In the genomic region with DNA sequence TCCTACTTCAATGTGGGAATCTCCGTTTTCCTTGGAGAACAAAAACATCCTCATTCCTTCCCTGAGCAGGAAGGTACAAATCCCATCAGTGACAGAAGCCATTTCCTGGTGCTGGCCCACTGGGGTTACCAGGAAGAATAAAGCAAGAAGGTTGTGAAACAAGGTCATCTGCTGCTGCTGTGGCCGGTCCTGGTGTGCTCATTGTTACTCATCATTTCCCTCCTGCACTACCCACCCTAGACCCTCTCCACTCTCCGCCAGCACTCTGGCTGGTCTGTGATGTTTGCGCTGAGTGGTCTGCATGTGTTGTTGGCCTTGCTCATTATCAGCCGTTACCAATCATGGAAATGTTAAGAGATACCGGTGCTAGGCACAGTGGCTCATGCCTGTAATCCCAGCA, we compare ENCODE assay signal across 1 cellular context.
TF ChIP-seq lines count a peak whose summit lies in the region.

No MANE protein-coding gene starts in this region.

TF ChIP-seq in IMR-90, 13 proteins besides CTCF, POLR2A, EP300 and RAD21:
- TF ChIP-seq NFE2L2 (IDR thresholded peaks at IDR 0.05; ENCODE audit: low read depth, low read length) (no peak), MAFK (IDR thresholded peaks at IDR 0.05; ENCODE audit: low read depth, low read length) (no peak), CEBPB (IDR thresholded peaks at IDR 0.05; ENCODE audit: low read depth, low read length) (no peak), MAZ (IDR thresholded peaks at IDR 0.05; ENCODE audit: borderline replicate concordance, low read depth, low read length) (no peak), MXI1 (IDR thresholded peaks at IDR 0.05; ENCODE audit: borderline replicate concordance, low read depth, low read length) (no peak), FOS (IDR thresholded peaks at IDR 0.05; ENCODE audit: low read depth, low read length) (no peak)
